8 cellular contexts compared by ENCODE assay signal in the genomic region with DNA sequence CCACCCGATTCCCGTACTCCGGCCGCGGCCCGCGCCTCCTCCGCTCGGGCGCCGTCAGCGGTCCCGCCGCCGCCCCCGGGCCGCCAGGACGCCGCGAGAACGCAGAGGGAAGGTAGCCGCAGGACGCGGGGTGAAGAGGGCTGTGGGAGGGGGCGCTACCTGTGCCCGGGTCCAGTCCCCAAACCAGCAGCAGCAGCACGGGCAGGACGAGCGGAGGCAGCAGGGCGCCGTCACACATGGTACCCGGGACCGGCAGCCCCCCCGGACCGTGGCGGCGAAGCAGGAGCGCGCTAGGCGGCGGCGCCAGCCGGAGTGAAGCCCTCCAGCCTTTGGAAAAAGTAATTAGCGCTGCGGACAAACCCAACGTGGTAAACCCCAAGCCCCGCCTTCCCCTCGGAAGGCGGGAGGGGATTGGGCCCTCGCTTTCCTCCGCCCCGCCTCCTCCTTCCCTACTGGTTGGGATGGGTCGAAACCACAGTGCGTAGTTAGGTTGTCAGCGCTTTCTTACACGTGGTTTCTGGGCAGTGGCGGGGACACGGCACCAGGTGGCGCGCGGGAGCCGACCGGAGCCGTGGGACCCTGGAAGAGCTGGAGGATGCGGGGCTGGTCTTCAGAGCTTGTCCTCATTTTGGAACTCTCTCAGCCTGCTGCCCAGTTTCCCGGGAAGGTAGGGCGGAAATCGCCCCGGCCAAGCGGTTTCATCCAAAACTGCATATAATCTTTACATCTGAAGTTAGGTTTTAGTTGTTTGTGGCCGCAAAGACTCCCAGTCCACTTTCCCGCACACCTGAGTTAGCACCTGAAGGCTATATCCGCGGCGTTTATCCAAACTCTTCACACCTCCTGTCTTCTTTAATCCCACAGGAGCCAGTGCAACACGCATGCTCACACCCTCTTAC. TPM values are rescaled to one million over a fixed set of nuclear protein-coding genes. Genes with fewer than 3 reads are reported as not detected.
A peak's percentile ranks its signal among the peaks of the same experiment; 100 is the strongest.
DNase-seq lines count a peak whose midpoint lies in the region; ATAC-seq and TF ChIP-seq lines count a peak whose summit lies in the region.

TSS of gene ADAMTS17 (minus strand) at position 314 of the 899 bp plus-strand sequence. CDS start at position 238, 76 bp downstream.

- H3K4me3 Mint-ChIP-seq in activated T-helper 1 cell treated with anti-CD3 and anti-CD28 coated beads, Interleukin-12 subunit alpha, Interleukin-12 subunit beta, Interleukin-2, Interleukin-4 antibody, amounts not matched to agents 30 ng/mL and 10 ng/mL and 1 ng/mL, durations not matched to agents 14 hours and 24 hours and 36 hours = peak within 1 kb of the TSS; percentile 59
- H3K4me3 Mint-ChIP-seq in naive B cell = peak within 1 kb of the TSS; percentile 55 to 84 (median 70)

- H3K27ac Mint-ChIP-seq in activated T-helper 1 cell treated with anti-CD3 and anti-CD28 coated beads, Interleukin-12 subunit alpha, Interleukin-12 subunit beta, Interleukin-2, Interleukin-4 antibody, amounts not matched to agents 30 ng/mL and 10 ng/mL and 1 ng/mL, durations not matched to agents 14 hours and 24 hours and 36 hours = no peak within 1 kb of the TSS
- no peak within 1 kb of the TSS for H3K27ac Mint-ChIP-seq in naive B cell

- peak; percentile 97 for ATAC-seq in GM19395 (IDR thresholded peaks at IDR 0.05; ENCODE audit: unreplicated experiment)
- peak; percentile 97 for ATAC-seq in HG03521 (IDR thresholded peaks at IDR 0.05; ENCODE audit: unreplicated experiment)
- ATAC-seq in naive B cell (ENCODE audit: low read depth in 2 of 2) = peak; percentile 94 to 95

- H3K27me3 Mint-ChIP-seq in activated T-helper 1 cell treated with anti-CD3 and anti-CD28 coated beads, Interleukin-12 subunit alpha, Interleukin-12 subunit beta, Interleukin-2, Interleukin-4 antibody, amounts not matched to agents 30 ng/mL and 10 ng/mL and 1 ng/mL, durations not matched to agents 14 hours and 24 hours and 36 hours (ENCODE audit: insufficient read depth) = peaks cover 40% of the 10 kb centered on the region
- H3K27me3 Mint-ChIP-seq in naive B cell = peaks cover 42 to 53% (median 50%) of the 10 kb centered on the region in 3 donors

- H3K36me3 Mint-ChIP-seq in activated T-helper 1 cell treated with anti-CD3 and anti-CD28 coated beads, Interleukin-12 subunit alpha, Interleukin-12 subunit beta, Interleukin-2, Interleukin-4 antibody, amounts not matched to agents 30 ng/mL and 10 ng/mL and 1 ng/mL, durations not matched to agents 14 hours and 24 hours and 36 hours (ENCODE audit: low read depth) = no peaks in the 10 kb centered on the region
- no peaks in the 10 kb centered on the region for H3K36me3 Mint-ChIP-seq in naive B cell

- H3K36me3 ChIP-seq in BLaER1 (no peaks in the 10 kb centered on the region), fibroblast of lung (ENCODE audit: control insufficient read depth, insufficient read depth, low read length) (no peaks in the 10 kb centered on the region)

- H3K27ac ChIP-seq in BLaER1 (no peak within 1 kb of the TSS), fibroblast of lung (ENCODE audit: insufficient read depth, low read length) (no peak within 1 kb of the TSS)

- H3K9me3 ChIP-seq in BLaER1 (no peaks in the 10 kb centered on the region), fibroblast of lung (ENCODE audit: control insufficient read depth, insufficient read depth, low read depth, low read length) (no peaks in the 10 kb centered on the region)

- H3K9me3 Mint-ChIP-seq in activated T-helper 1 cell treated with anti-CD3 and anti-CD28 coated beads, Interleukin-12 subunit alpha, Interleukin-12 subunit beta, Interleukin-2, Interleukin-4 antibody, amounts not matched to agents 30 ng/mL and 10 ng/mL and 1 ng/mL, durations not matched to agents 14 hours and 24 hours and 36 hours = no peaks in the 10 kb centered on the region
- H3K9me3 Mint-ChIP-seq in naive B cell = peaks cover 0 to 6% (median 3%) of the 10 kb centered on the region in 7 donors

- intact Hi-C loops in activated T-helper 1 cell treated with anti-CD3 and anti-CD28 coated beads, Interleukin-12 subunit alpha, Interleukin-12 subunit beta, Interleukin-2, Interleukin-4 antibody, amounts not matched to agents 30 ng/mL and 10 ng/mL and 1 ng/mL, durations not matched to agents 14 hours and 24 hours and 36 hours (cut with micrococcal nuclease) = loop anchor here (1.0 to 5.0 kb wide), 7 partner anchors 8 to 1090 kb away; partner anchors contain the start of genes ASB7, LINS1 and LRRC28

- no peaks in the 10 kb centered on the region for H3K4me1 Mint-ChIP-seq in activated T-helper 1 cell treated with anti-CD3 and anti-CD28 coated beads, Interleukin-12 subunit alpha, Interleukin-12 subunit beta, Interleukin-2, Interleukin-4 antibody, amounts not matched to agents 30 ng/mL and 10 ng/mL and 1 ng/mL, durations not matched to agents 14 hours and 24 hours and 36 hours (ENCODE audit: low read depth)
- H3K4me1 Mint-ChIP-seq in naive B cell = peaks cover 0 to 10% (median 6%) of the 10 kb centered on the region in 3 donors

- no peak within 1 kb of the TSS for H2AFZ ChIP-seq in fibroblast of lung (ENCODE audit: low read length)

- peak within 1 kb of the TSS; percentile 87 for H3K4me3 ChIP-seq in BLaER1
- H3K4me3 ChIP-seq in fibroblast of lung (replicated peaks in 1 of 4; ENCODE audit: control extremely low read depth in 1 of 4, insufficient read depth in 1 of 4, low read depth in 3 of 4, low read length in 4 of 4) = peak within 1 kb of the TSS in 1 of 4 experiments; percentile 38

- peak; percentile 54 to 73 for TF ChIP-seq CTCF in fibroblast of lung (conservative IDR thresholded peaks at IDR 0.05 in 1 of 2, IDR thresholded peaks at IDR 0.05 in 1 of 2; ENCODE audit: low read depth in 1 of 2, low read length in 2 of 2)

- H3K79me2 ChIP-seq in fibroblast of lung (ENCODE audit: control insufficient read depth, insufficient read depth, low read length) = no peaks in the 10 kb centered on the region

- peak within 1 kb of the TSS; percentile 100 for H3K4me2 ChIP-seq in BLaER1
- H3K4me2 ChIP-seq in fibroblast of lung (ENCODE audit: extremely low read depth, insufficient read depth, low read length) = peak within 1 kb of the TSS; percentile 15

- H3K4me1 ChIP-seq in BLaER1 = no peaks in the 10 kb centered on the region
- H3K4me1 ChIP-seq in fibroblast of lung (ENCODE audit: control insufficient read depth, extremely low read depth, insufficient read depth, low read length) = no peaks in the 10 kb centered on the region

- H3K9ac ChIP-seq in BLaER1 (peak within 1 kb of the TSS; percentile 73), fibroblast of lung (ENCODE audit: insufficient read depth, low read length) (no peak within 1 kb of the TSS)

- DNase-seq in OCI-M2 (lab: John Stamatoyannopoulos, UW; ENCODE audit: unreplicated experiment) (peak; percentile 61), fibroblast of lung (ENCODE audit: low read depth in 2 of 2) (peak; percentile 84 to 92), naive B cell (peak; percentile 59)
- peak; percentile 90 for DNase-seq in activated T-helper 1 cell treated with anti-CD3 and anti-CD28 coated beads, Interleukin-12 subunit alpha, Interleukin-12 subunit beta, Interleukin-2, Interleukin-4 antibody, amounts not matched to agents 30 ng/mL and 10 ng/mL and 1 ng/mL, durations not matched to agents 14 hours and 24 hours and 36 hours (ENCODE audit: low spot score)
- peak; percentile 81 for DNase-seq in stimulated activated CD8-positive, alpha-beta memory T cell treated with anti-CD3 and anti-CD28 coated beads, Interleukin-7, amount 100 ng/mL, for 24 hours (ENCODE audit: low read depth)

- peaks cover 12% of the 10 kb centered on the region; the same call in 1 of the 2 replicates for H4K20me1 ChIP-seq in BLaER1
- H4K20me1 ChIP-seq in fibroblast of lung (ENCODE audit: control insufficient read depth, extremely low read depth, insufficient read depth, low read length) = no peaks in the 10 kb centered on the region

- H3K27me3 ChIP-seq in BLaER1 = peaks cover 29% of the 10 kb centered on the region
- no peaks in the 10 kb centered on the region for H3K27me3 ChIP-seq in fibroblast of lung (ENCODE audit: control insufficient read depth, insufficient read depth, low read length)

RNA-seq across cellular contexts. Expression of gene ADAMTS17, which starts in this region (rescaled TPM):
- 0.83 and 1.3 TPM in 2 replicates for total RNA-seq in activated T-helper 1 cell treated with anti-CD3 and anti-CD28 coated beads, Interleukin-12 subunit alpha, Interleukin-12 subunit beta, Interleukin-2, Interleukin-4 antibody, amounts not matched to agents 30 ng/mL and 10 ng/mL and 1 ng/mL, durations not matched to agents 14 hours and 24 hours and 36 hours
- under 0.01 and 0.17 TPM in 2 replicates for total RNA-seq in fibroblast of lung
- polyA plus RNA-seq in fibroblast of lung (0.01 and 0.09 TPM in 2 replicates), naive B cell (ENCODE audit: low read depth in 6 of 6) (not detected)
- polyA plus RNA-seq in fibroblast of lung (2012) = 0.02 and 0.08 TPM in 2 replicates
- 0.98 TPM in 1 of 2 replicates, not detected in the other for polyA minus RNA-seq in fibroblast of lung (ENCODE audit: low replicate concordance)

Comparison
In these comparisons a context has a peak if more than half of its experiments do, and no peak if none do; other contexts are left out.
1. Peak in DNase-seq and H3K4me2 ChIP-seq in fibroblast of lung; RNA of the gene not detected or under 1 TPM.
2. Peak in DNase-seq and ATAC-seq in naive B cell; RNA of the gene not detected or under 1 TPM.